1 cellular context compared by ENCODE assay signal in the genomic region with DNA sequence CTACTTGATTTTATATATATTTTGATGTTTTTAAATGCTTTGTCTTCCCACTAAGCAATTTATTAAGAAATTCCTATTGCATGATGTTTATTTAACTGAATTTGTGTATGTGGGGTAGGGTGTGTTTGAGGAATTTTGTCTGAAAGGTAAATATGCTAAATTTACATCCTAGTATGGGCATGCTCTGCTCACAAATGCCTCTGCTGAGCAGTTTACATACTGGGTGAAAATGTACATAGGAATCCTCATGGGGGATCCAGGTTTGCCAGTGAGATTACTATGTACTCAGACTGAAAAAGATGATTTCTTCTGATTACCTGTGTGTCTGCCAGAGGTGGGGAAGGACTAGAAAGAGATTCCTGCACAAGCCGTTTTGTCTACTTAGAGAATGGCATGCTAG.
TF ChIP-seq lines count a peak whose summit lies in the region.

No MANE protein-coding gene starts in this region.

TF ChIP-seq in IMR-90, 13 proteins besides CTCF, POLR2A, EP300 and RAD21 (continued from another document):
- TF ChIP-seq RFX5 (IDR thresholded peaks at IDR 0.05; ENCODE audit: low read depth, low read length), result no peak
